8 cellular contexts compared by ENCODE assay signal in genomic region chr1:192904438-192904895, GRCh38.
DNase-seq lines count a peak whose midpoint lies in the region; ATAC-seq and TF ChIP-seq lines count a peak whose summit lies in the region.

No MANE protein-coding gene starts in this region.

- H3K27me3 Mint-ChIP-seq in osteocyte (ENCODE audit: unreplicated experiment) = peaks cover 2% of the 10 kb centered on the region

- in situ Hi-C loops in SK-MEL-5 (cut with HindIII; ENCODE audit: low pct_unique_long_range_greater_than_20kb, low sequenced_read_pairs) = loop anchor here (25.0 kb wide), 1 partner anchor 92 kb away; the partner anchor contains the start of gene RGS2

- ATAC-seq in stimulated activated naive CD8-positive, alpha-beta T cell treated with anti-CD3 and anti-CD28 coated beads, Interleukin-15, Interleukin-2, amounts not matched to agents 100 U/mL and 50 U/mL, for 24 hours = peak; percentile 76
- ATAC-seq in GM18858 (IDR thresholded peaks at IDR 0.05; ENCODE audit: unreplicated experiment) = no peak

- H3K4me1 Mint-ChIP-seq in osteocyte (ENCODE audit: unreplicated experiment) = peaks cover 16% of the 10 kb centered on the region

- no peak overlapping the region for H3K4me3 Mint-ChIP-seq in osteocyte (ENCODE audit: unreplicated experiment)

- H3K9me3 Mint-ChIP-seq in osteocyte (ENCODE audit: unreplicated experiment) = no peaks in the 10 kb centered on the region

- no peaks in the 10 kb centered on the region for H3K36me3 Mint-ChIP-seq in osteocyte (ENCODE audit: unreplicated experiment)

- H3K27ac Mint-ChIP-seq in osteocyte (ENCODE audit: unreplicated experiment) = no peak overlapping the region

- DNase-seq in activated CD4-positive, alpha-beta T cell treated with anti-CD3 and anti-CD28 coated beads for 48 hours = peak; percentile 6
- DNase-seq in activated CD4-positive, alpha-beta T cell treated with anti-CD3 and anti-CD28 coated beads, Interleukin-2, amount 50 U/mL, for 4 hours = no peak
- DNase-seq in SK-MEL-5 (ENCODE audit: low read depth, low spot score) (peak; percentile 40), glomerular visceral epithelial cell (ENCODE audit: extremely low spot score) (peak; percentile 59), osteocyte (ENCODE audit: extremely low spot score, unreplicated experiment) (no peak), DMS53 (lab: John Stamatoyannopoulos, UW) (no peak)
- DNase-seq in stimulated activated naive CD8-positive, alpha-beta T cell treated with anti-CD3 and anti-CD28 coated beads, Interleukin-15, Interleukin-2, amounts not matched to agents 100 U/mL and 50 U/mL, for 24 hours = no peak

- no peak for TF ChIP-seq CTCF in osteocyte (IDR thresholded peaks at IDR 0.05)

Comparison
In these comparisons a context has a peak if more than half of its experiments do, and no peak if none do; other contexts are left out.
1. DNase-seq: peak in activated CD4-positive, alpha-beta T cell treated with anti-CD3 and anti-CD28 coated beads for 48 hours (single experiment), SK-MEL-5 (single experiment) and glomerular visceral epithelial cell (single experiment); none in activated CD4-positive, alpha-beta T cell treated with anti-CD3 and anti-CD28 coated beads, Interleukin-2, amount 50 U/mL, for 4 hours (0 of 2), stimulated activated naive CD8-positive, alpha-beta T cell treated with anti-CD3 and anti-CD28 coated beads, Interleukin-15, Interleukin-2, amounts not matched to agents 100 U/mL and 50 U/mL, for 24 hours (single experiment), osteocyte (single experiment) and DMS53 (single experiment).